ENCODE assay signal across 11 cellular contexts in genomic region chr16:85995591-85996461, GRCh38.
DNase-seq lines count a peak whose midpoint lies in the region; ATAC-seq and TF ChIP-seq lines count a peak whose summit lies in the region.
"Had no signal": no experiment of that assay in that cellular context is flagged by ENCODE, and none has a peak within 500 bp of the region (broad histone marks: within the 10 kb centered on the region; RNA-seq: fewer than 3 reads in every experiment).

No MANE protein-coding gene starts in this region.

- no peak overlapping the region for H3K4me3 Mint-ChIP-seq in progenitor cell of endocrine pancreas (ENCODE audit: low read depth)

- H2AFZ ChIP-seq in OCI-LY7 (ENCODE audit: low read length): peak overlapping the region; percentile 90

- peak; percentile 19 for DNase-seq in activated effector memory CD4-positive, alpha-beta T cell treated with anti-CD3 and anti-CD28 coated beads, Interleukin-2, amount 50 U/mL, for 16 hours
- no peak for DNase-seq in activated effector memory CD4-positive, alpha-beta T cell treated with Interleukin-2 at 50 U/mL for 16 hours
- DNase-seq in OCI-LY7 (ENCODE audit: low spot score) (peak; percentile 69), foreskin fibroblast (peak in 1 of 2 donors; percentile 6), thoracic aorta (ENCODE audit: low spot score) (no peak), progenitor cell of endocrine pancreas (ENCODE audit: low spot score, unreplicated experiment) (no peak), tibial artery (no peak)
- DNase-seq: dermis blood vessel endothelial cell, H7, NCI-H2029 had no signal

- H3K4me1 Mint-ChIP-seq in progenitor cell of endocrine pancreas (ENCODE audit: low read depth): no peaks in the 10 kb centered on the region

- TF ChIP-seq CTCF in OCI-LY7 (conservative IDR thresholded peaks at IDR 0.05; ENCODE audit: low read length) (no peak), foreskin fibroblast (IDR thresholded peaks at IDR 0.05; ENCODE audit: low read depth, low read length) (no peak), thoracic aorta (IDR thresholded peaks at IDR 0.05) (no peak), progenitor cell of endocrine pancreas (IDR thresholded peaks at IDR 0.05; ENCODE audit: unreplicated experiment) (no peak), tibial artery (IDR thresholded peaks at IDR 0.05) (no peak)

- BruUV-seq in OCI-LY7 (replicated peaks; lab: Mats Ljungman, UMichigan): no TSS peak

- H3K9me2 ChIP-seq in OCI-LY7 (ENCODE audit: insufficient read depth, low read length): no peaks in the 10 kb centered on the region

- H3K27ac ChIP-seq in OCI-LY7 (ENCODE audit: low read depth, low read length, poor library complexity, severe bottlenecking) (peak overlapping the region; percentile 63), thoracic aorta (no peak overlapping the region), tibial artery (no peak overlapping the region)

- peak overlapping the region; percentile 70 for H3K4me2 ChIP-seq in OCI-LY7 (ENCODE audit: low read length)

- ATAC-seq in thoracic aorta (ENCODE audit: insufficient number of reproducible peaks, low FRiP score, low read depth): no peak
- ATAC-seq in GM21526 (IDR thresholded peaks at IDR 0.05; ENCODE audit: low FRiP score, unreplicated experiment): no peak

- intact Hi-C loops in OCI-LY7 (cut with micrococcal nuclease; ENCODE audit: unreplicated experiment): no loop called here
- intact Hi-C loops in tibial artery (cut with DNase I; ENCODE audit: low total_unique reads): no loop called here

- no peaks in the 10 kb centered on the region for H3K9me3 Mint-ChIP-seq in progenitor cell of endocrine pancreas (ENCODE audit: low read depth)

- H3K4me1 ChIP-seq in OCI-LY7 (ENCODE audit: insufficient read depth, low read length, poor library complexity, severe bottlenecking) (peaks cover 58% of the 10 kb centered on the region), thoracic aorta (ENCODE audit: control insufficient read depth in 1 of 2, low read depth in 2 of 2) (no peaks in the 10 kb centered on the region), tibial artery (peaks cover 0 to 2% (median 0%) of the 10 kb centered on the region in 4 donors)

- H3K9me3 ChIP-seq in OCI-LY7 (ENCODE audit: low read length) (no peaks in the 10 kb centered on the region), thoracic aorta (no peaks in the 10 kb centered on the region), tibial artery (no peaks in the 10 kb centered on the region)

- H3K27ac Mint-ChIP-seq in progenitor cell of endocrine pancreas: no peak overlapping the region

- H3K79me2 ChIP-seq in OCI-LY7 (ENCODE audit: insufficient read depth, low read depth, low read length): no peaks in the 10 kb centered on the region

- no peaks in the 10 kb centered on the region for H4K20me1 ChIP-seq in OCI-LY7 (ENCODE audit: insufficient read depth, low read length)

- POLR2A ChIA-PET in OCI-LY7 (lab: Charles Lee): interaction anchor here (0.6 to 1.5 kb wide), 3 partner anchors 14 to 88 kb away, joined by 3 to 4 read pairs (median 3); no protein-coding TSS in a partner anchor

- CTCF ChIA-PET in OCI-LY7 (lab: Charles Lee; ENCODE audit: unreplicated experiment): no interaction called here

- peak overlapping the region; percentile 50 for H3K4me3 ChIP-seq in OCI-LY7 (ENCODE audit: low read depth, low read length, poor library complexity, severe bottlenecking)
- H3K4me3 ChIP-seq in foreskin fibroblast (ENCODE audit: low read depth in 1 of 2, low read length in 2 of 2): peak overlapping the region; percentile 15 to 18
- H3K4me3 ChIP-seq in thoracic aorta: peak overlapping the region; percentile 47
- no peak overlapping the region for H3K4me3 ChIP-seq in tibial artery

- H3K27me3 Mint-ChIP-seq in progenitor cell of endocrine pancreas: peaks cover 31% of the 10 kb centered on the region

- H3K36me3 Mint-ChIP-seq in progenitor cell of endocrine pancreas (ENCODE audit: insufficient read depth): no peaks in the 10 kb centered on the region

- H3K27me3 ChIP-seq in thoracic aorta (replicated peaks; ENCODE audit: insufficient read depth) (no peaks in the 10 kb centered on the region), tibial artery (peaks cover 0 to 66% of the 10 kb centered on the region in 2 donors)

- H3K36me3 ChIP-seq in OCI-LY7 (ENCODE audit: insufficient read depth, low read length) (no peaks in the 10 kb centered on the region), thoracic aorta (no peaks in the 10 kb centered on the region), tibial artery (no peaks in the 10 kb centered on the region)

Comparison
In these comparisons a context has a peak if more than half of its experiments do, and no peak if none do; other contexts are left out.
1. DNase-seq: peak in activated effector memory CD4-positive, alpha-beta T cell treated with anti-CD3 and anti-CD28 coated beads, Interleukin-2, amount 50 U/mL, for 16 hours (single experiment) and OCI-LY7 (single experiment); none in activated effector memory CD4-positive, alpha-beta T cell treated with Interleukin-2 at 50 U/mL for 16 hours (single experiment), thoracic aorta (single experiment), progenitor cell of endocrine pancreas (single experiment) and tibial artery (0 of 2).
2. H3K4me3 ChIP-seq: peak in OCI-LY7 (single experiment), foreskin fibroblast (2 of 2) and thoracic aorta (single experiment); none in tibial artery (0 of 2).